In genomic region chr4:8760561-8760960, GRCh38 we compare ENCODE assay signal across 15 cellular contexts.
DNase-seq lines count a peak whose midpoint lies in the region; ATAC-seq and TF ChIP-seq lines count a peak whose summit lies in the region.
"Had no signal": no experiment of that assay in that cellular context is flagged by ENCODE, and none has a peak within 500 bp of the region (broad histone marks: within the 10 kb centered on the region; RNA-seq: fewer than 3 reads in every experiment).

No MANE protein-coding gene starts in this region.

- H3K36me3 Mint-ChIP-seq in glutamatergic neuron (ENCODE audit: unreplicated experiment) (peaks cover 5% of the 10 kb centered on the region), nephron progenitor cell (ENCODE audit: low read depth) (no peaks in the 10 kb centered on the region)
- H3K36me3 Mint-ChIP-seq in natural killer cell treated with Interleukin-12 subunit alpha and Interleukin-12 subunit beta and Interleukin-15 and Interleukin-18, amount 100 ng/mL, for 72 hours = no peaks in the 10 kb centered on the region

- H3K27me3 Mint-ChIP-seq in glutamatergic neuron (ENCODE audit: unreplicated experiment) (peaks cover 3% of the 10 kb centered on the region), nephron progenitor cell (ENCODE audit: low read depth, poor library complexity) (peaks cover 11% of the 10 kb centered on the region)
- H3K27me3 Mint-ChIP-seq in natural killer cell treated with Interleukin-12 subunit alpha and Interleukin-12 subunit beta and Interleukin-15 and Interleukin-18, amount 100 ng/mL, for 72 hours = no peaks in the 10 kb centered on the region

- H3K4me3 Mint-ChIP-seq in glutamatergic neuron (ENCODE audit: unreplicated experiment) (no peak overlapping the region), nephron progenitor cell (no peak overlapping the region)
- H3K4me3 Mint-ChIP-seq in natural killer cell treated with Interleukin-12 subunit alpha and Interleukin-12 subunit beta and Interleukin-15 and Interleukin-18, amount 100 ng/mL, for 72 hours = no peak overlapping the region
- H3K4me3 Mint-ChIP-seq: HFFc6 had no signal

- DNase-seq in left ventricle myocardium superior (peak; percentile 8), heart right ventricle (no peak), glutamatergic neuron (peak; percentile 12), aorta (peak; percentile 11 to 54), DMS53 treated with DMSO at 0.1 percent for 48 hours (lab: John Stamatoyannopoulos, UW; ENCODE audit: unreplicated experiment) (no peak), nephron progenitor cell (no peak)
- DNase-seq in natural killer cell treated with Interleukin-12 subunit alpha and Interleukin-12 subunit beta and Interleukin-15 and Interleukin-18, amount 100 ng/mL, for 72 hours (ENCODE audit: low spot score) = peak; percentile 54
- DNase-seq: ACHN, AML-193, COR-L47, HFFc6, NCI-H146, NCI-H2081, NCI-H748 treated with DMSO at 0.1 percent for 48 hours had no signal

- no peaks in the 10 kb centered on the region for H3K36me3 ChIP-seq in heart right ventricle
- H3K36me3 ChIP-seq in aorta (ENCODE audit: control insufficient read depth in 1 of 2, insufficient read depth in 2 of 2, low read length in 1 of 2) = no peaks in the 10 kb centered on the region

- H3K4me3 ChIP-seq in heart right ventricle = no peak overlapping the region
- no peak overlapping the region for H3K4me3 ChIP-seq in aorta (ENCODE audit: low read length in 2 of 2)

- 71 to 80% methylated on average over 11 of the region's 11 CpGs for WGBS in heart right ventricle, 2 donors
- 70 to 79% methylated on average over 11 of the region's 11 CpGs for WGBS in aorta, 2 donors

- no peak overlapping the region for H3K27ac Mint-ChIP-seq in glutamatergic neuron (ENCODE audit: unreplicated experiment)
- no peak overlapping the region for H3K27ac Mint-ChIP-seq in natural killer cell treated with Interleukin-12 subunit alpha and Interleukin-12 subunit beta and Interleukin-15 and Interleukin-18, amount 100 ng/mL, for 72 hours
- no peak overlapping the region for H3K27ac Mint-ChIP-seq in nephron progenitor cell
- H3K27ac Mint-ChIP-seq: HFFc6 had no signal

- no peak for ATAC-seq in left ventricle myocardium superior
- ATAC-seq in heart right ventricle = no peak
- peak; percentile 21 to 29 for ATAC-seq in natural killer cell treated with Interleukin-12 subunit alpha and Interleukin-12 subunit beta and Interleukin-15 and Interleukin-18, amount 100 ng/mL, for 72 hours
- no peak for ATAC-seq in aorta (ENCODE audit: low FRiP score)

- H3K27me3 ChIP-seq in heart right ventricle (peaks cover 0 to 31% (median 16%) of the 10 kb centered on the region in 7 donors), aorta (ENCODE audit: control insufficient read depth in 1 of 2, insufficient read depth in 2 of 2, low read length in 1 of 2) (no peaks in the 10 kb centered on the region)

- H3K27ac ChIP-seq in heart right ventricle = no peak overlapping the region
- H3K27ac ChIP-seq in aorta (ENCODE audit: low read depth in 1 of 2, low read length in 2 of 2) = no peak overlapping the region
- H3K27ac ChIP-seq: KMS-11 had no signal

- H3K4me1 ChIP-seq in heart right ventricle (no peaks in the 10 kb centered on the region), aorta (ENCODE audit: control insufficient read depth in 1 of 2, insufficient read depth in 2 of 2, low read length in 2 of 2) (no peaks in the 10 kb centered on the region)

- H3K9me3 ChIP-seq in heart right ventricle (no peaks in the 10 kb centered on the region), aorta (ENCODE audit: control insufficient read depth, low read length) (peaks cover 2% of the 10 kb centered on the region)

- intact Hi-C loops in left ventricle myocardium superior (cut with micrococcal nuclease) = no loop called here
- intact Hi-C loops in heart right ventricle (cut with DNase I) = no loop called here
- intact Hi-C loops in aorta (cut with DNase I) = no loop called here

- TF ChIP-seq CTCF in heart right ventricle (IDR thresholded peaks at IDR 0.05) (no peak), glutamatergic neuron (IDR thresholded peaks at IDR 0.05; ENCODE audit: partially characterized antibody, unreplicated experiment) (no peak), nephron progenitor cell (IDR thresholded peaks at IDR 0.05) (no peak)

- H3K9me3 Mint-ChIP-seq in glutamatergic neuron (ENCODE audit: unreplicated experiment) = peaks cover 4% of the 10 kb centered on the region
- no peaks in the 10 kb centered on the region for H3K9me3 Mint-ChIP-seq in natural killer cell treated with Interleukin-12 subunit alpha and Interleukin-12 subunit beta and Interleukin-15 and Interleukin-18, amount 100 ng/mL, for 72 hours
- peaks cover under 1% of the 10 kb centered on the region for H3K9me3 Mint-ChIP-seq in nephron progenitor cell

- H3K4me1 Mint-ChIP-seq in glutamatergic neuron (ENCODE audit: low read depth, unreplicated experiment) = peaks cover 4% of the 10 kb centered on the region
- H3K4me1 Mint-ChIP-seq in natural killer cell treated with Interleukin-12 subunit alpha and Interleukin-12 subunit beta and Interleukin-15 and Interleukin-18, amount 100 ng/mL, for 72 hours (ENCODE audit: low read depth in 2 of 2) = no peaks in the 10 kb centered on the region
- peaks cover 23% of the 10 kb centered on the region for H3K4me1 Mint-ChIP-seq in nephron progenitor cell

Comparison
In these comparisons a context has a peak if more than half of its experiments do, and no peak if none do; other contexts are left out.
1. DNase-seq: peak in left ventricle myocardium superior (single experiment), glutamatergic neuron (single experiment), natural killer cell treated with Interleukin-12 subunit alpha and Interleukin-12 subunit beta and Interleukin-15 and Interleukin-18, amount 100 ng/mL, for 72 hours (single experiment) and aorta (2 of 2); none in heart right ventricle (0 of 2), DMS53 treated with DMSO at 0.1 percent for 48 hours (single experiment) and nephron progenitor cell (single experiment).
2. ATAC-seq: peak in natural killer cell treated with Interleukin-12 subunit alpha and Interleukin-12 subunit beta and Interleukin-15 and Interleukin-18, amount 100 ng/mL, for 72 hours (2 of 2); none in left ventricle myocardium superior (single experiment), heart right ventricle (0 of 8) and aorta (single experiment).